1 cellular context compared by ENCODE assay signal in the genomic region with DNA sequence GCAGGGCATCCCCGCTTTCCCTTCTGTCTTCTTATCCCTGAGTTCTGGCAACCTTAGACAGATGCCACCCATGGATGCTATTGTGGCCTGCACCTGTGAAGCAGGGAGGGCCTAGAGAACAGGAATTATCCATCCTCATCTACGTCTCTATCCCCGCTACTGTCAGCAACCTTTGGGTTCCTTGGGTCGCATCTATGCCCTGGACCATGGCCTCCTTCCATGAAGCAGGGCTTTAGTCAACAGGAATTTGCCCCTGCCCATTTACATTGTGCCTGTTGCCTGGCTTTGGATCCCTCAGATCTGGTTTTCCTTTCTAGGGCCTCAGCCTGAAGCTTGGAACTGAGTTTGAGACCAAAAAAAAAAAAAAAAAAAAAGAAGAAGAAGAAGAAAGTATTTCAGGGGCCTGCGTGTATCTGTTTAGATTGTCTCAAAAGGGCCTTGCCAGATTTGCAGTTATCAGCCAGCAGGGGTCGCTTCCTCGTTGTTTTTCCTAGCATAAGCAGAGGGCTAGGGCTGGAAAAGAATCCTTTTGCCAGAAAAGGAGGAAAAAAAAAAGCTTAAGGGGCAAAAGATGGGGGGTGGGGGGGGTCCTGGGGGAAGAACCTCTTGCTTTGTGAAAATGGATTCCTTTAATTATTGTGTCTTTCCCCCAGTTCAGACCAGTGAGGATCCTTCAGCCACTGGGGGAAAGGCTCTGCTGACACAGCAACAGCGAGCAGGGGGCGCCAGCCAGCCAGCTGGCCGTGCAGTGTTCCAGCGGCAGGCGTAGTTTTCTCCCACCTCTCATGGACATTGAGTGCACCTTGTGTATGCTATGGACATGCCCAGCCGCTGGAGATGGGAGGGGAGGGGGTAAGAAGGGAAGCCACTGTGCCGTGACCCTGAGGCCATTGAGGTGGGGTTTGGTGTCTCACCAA.
TF ChIP-seq lines count a peak whose summit lies in the region.

No MANE protein-coding gene starts in this region.

TF ChIP-seq in GM12878, 131 proteins besides CTCF, POLR2A, EP300 and RAD21 (continued from another document):
- TF ChIP-seq, protein P1, sequence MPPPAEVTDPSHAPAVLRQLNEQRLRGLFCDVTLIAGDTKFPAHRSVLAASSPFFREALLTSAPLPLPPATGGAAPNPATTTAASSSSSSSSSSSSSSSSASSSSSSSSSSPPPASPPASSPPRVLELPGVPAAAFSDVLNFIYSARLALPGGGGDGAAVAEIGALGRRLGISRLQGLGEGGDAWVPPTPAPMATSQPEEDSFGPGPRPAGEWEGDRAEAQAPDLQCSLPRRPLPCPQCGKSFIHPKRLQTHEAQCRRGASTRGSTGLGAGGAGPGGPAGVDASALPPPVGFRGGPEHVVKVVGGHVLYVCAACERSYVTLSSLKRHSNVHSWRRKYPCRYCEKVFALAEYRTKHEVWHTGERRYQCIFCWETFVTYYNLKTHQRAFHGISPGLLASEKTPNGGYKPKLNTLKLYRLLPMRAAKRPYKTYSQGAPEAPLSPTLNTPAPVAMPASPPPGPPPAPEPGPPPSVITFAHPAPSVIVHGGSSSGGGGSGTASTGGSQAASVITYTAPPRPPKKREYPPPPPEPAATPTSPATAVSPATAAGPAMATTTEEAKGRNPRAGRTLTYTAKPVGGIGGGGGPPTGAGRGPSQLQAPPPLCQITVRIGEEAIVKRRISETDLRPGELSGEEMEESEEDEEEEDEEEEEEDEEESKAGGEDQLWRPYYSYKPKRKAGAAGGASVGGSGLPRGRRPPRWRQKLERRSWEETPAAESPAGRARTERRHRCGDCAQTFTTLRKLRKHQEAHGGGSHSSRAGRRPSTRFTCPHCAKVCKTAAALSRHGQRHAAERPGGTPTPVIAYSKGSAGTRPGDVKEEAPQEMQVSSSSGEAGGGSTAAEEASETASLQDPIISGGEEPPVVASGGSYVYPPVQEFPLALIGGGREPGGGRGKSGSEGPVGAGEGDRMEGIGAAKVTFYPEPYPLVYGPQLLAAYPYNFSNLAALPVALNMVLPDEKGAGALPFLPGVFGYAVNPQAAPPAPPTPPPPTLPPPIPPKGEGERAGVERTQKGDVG (CRISPR knock-in tag; IDR thresholded peaks at IDR 0.05), result no peak
- TF ChIP-seq MTA2 (IDR thresholded peaks at IDR 0.05; ENCODE audit: low read depth), result no peak
- TF ChIP-seq NBN (IDR thresholded peaks at IDR 0.05), result no peak
